In the genomic region with DNA sequence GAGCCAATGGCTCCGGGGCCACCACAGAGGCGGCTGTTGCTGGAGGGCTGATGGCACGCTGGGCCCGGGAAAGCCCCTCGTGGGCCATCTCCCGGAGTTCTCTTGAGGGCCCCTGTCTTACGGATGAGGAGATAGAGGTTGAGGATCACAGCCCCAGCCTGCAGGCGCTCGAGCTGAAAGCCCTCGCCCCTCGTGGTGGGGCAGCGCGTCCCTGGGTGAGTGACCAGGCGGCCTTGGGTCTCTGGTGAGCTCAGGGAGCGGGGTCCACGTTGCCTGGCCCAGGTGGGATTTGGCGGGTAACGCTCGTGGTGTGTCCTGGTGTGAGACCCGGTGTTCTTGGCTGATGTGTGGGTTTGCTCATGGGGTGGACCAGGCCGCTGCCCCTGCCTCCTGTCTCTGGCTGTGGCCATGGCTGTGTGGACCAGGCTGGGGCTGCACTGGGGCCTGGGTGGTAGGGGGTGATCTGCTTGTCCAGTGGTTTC, we compare ENCODE assay signal across 13 cellular contexts. TPM values are rescaled to one million over a fixed set of nuclear protein-coding genes. Genes with fewer than 3 reads are reported as not detected.
DNase-seq lines count a peak whose midpoint lies in the region; ATAC-seq, FAIRE-seq and TF ChIP-seq lines count a peak whose summit lies in the region.
"Had no signal": no experiment of that assay in that cellular context is flagged by ENCODE, and none has a peak within 500 bp of the region (broad histone marks: within the 10 kb centered on the region; RNA-seq: fewer than 3 reads in every experiment).

No MANE protein-coding gene starts in this region.

- no peak overlapping the region for H3K4me3 ChIP-seq in A549
- H3K4me3 ChIP-seq in Peyer's patch: no peak overlapping the region
- H3K4me3 ChIP-seq in esophagus squamous epithelium: no peak overlapping the region
- H3K4me3 ChIP-seq in psoas muscle: no peak overlapping the region
- no peak overlapping the region for H3K4me3 ChIP-seq in Karpas-422 (ENCODE audit: low read length)

- CTCF ChIA-PET in A549 (lab: Yijun Ruan, JAX): interaction anchor here (0.9 to 4.0 kb wide), 11 partner anchors 10 to 194 kb away, joined by 3 to 24 read pairs (median 6); no protein-coding TSS in a partner anchor

- H3K79me2 ChIP-seq in Karpas-422 (ENCODE audit: low read length): no peaks in the 10 kb centered on the region

- no peak for TF ChIP-seq EP300 in A549 (IDR thresholded peaks at IDR 0.05)

- DNase-seq in A549 (ENCODE audit: low read depth in 1 of 2, low spot score in 1 of 2) (no peak), Peyer's patch (no peak), esophagus squamous epithelium (lab: John Stamatoyannopoulos, UW) (no peak), psoas muscle (no peak), Karpas-422 (no peak), NCI-H510A (lab: John Stamatoyannopoulos, UW) (no peak), NCI-H146 (lab: John Stamatoyannopoulos, UW) (no peak), D341Med (ENCODE audit: low spot score) (no peak)
- DNase-seq: activated CD4-positive, alpha-beta T cell treated with anti-CD3 and anti-CD28 coated beads for 4 hours; activated T-cell treated with anti-CD3 and anti-CD28 coated beads, Interleukin-2, amount 50 U/mL, for 72 hours; effector memory CD8-positive, alpha-beta T cell; kidney; MM.1S had no signal

- no peaks in the 10 kb centered on the region for H3K36me3 ChIP-seq in Peyer's patch
- no peaks in the 10 kb centered on the region for H3K36me3 ChIP-seq in esophagus squamous epithelium
- H3K36me3 ChIP-seq in psoas muscle (ENCODE audit: insufficient read depth in 1 of 2, low read depth in 1 of 2): no peaks in the 10 kb centered on the region
- no peaks in the 10 kb centered on the region for H3K36me3 ChIP-seq in Karpas-422 (ENCODE audit: insufficient read depth, low read length)

- H3K4me2 ChIP-seq in A549 (peak overlapping the region; percentile 80), Karpas-422 (ENCODE audit: low read depth, low read length, poor library complexity, severe bottlenecking) (no peak overlapping the region)

- H3K4me1 ChIP-seq in A549 (peaks cover 33% of the 10 kb centered on the region), Peyer's patch (peaks cover 0 to 80% (median 13%) of the 10 kb centered on the region in 4 donors), esophagus squamous epithelium (peaks cover 74 to 96% (median 79%) of the 10 kb centered on the region in 3 donors), psoas muscle (peaks cover 83% of the 10 kb centered on the region), Karpas-422 (ENCODE audit: low read length) (no peaks in the 10 kb centered on the region)

- H4K20me1 ChIP-seq in Karpas-422 (ENCODE audit: insufficient read depth, low read depth, low read length): no peaks in the 10 kb centered on the region

- ATAC-seq in A549 (peak in 1 of 2 experiments; percentile 3; a peak in 1 of 6 replicates), psoas muscle (no peak)
- ATAC-seq: activated T-cell treated with anti-CD3 and anti-CD28 coated beads, Interleukin-2, amount 50 U/mL, for 72 hours; effector memory CD8-positive, alpha-beta T cell had no signal

- H3K9me2 ChIP-seq in Karpas-422 (replicated peaks; ENCODE audit: insufficient read depth, low read length): no peaks in the 10 kb centered on the region

- FAIRE-seq in A549 (lab: Jason Lieb, UNC): no peak
- FAIRE-seq: kidney had no signal

- no peaks in the 10 kb centered on the region for H3K27me3 ChIP-seq in Peyer's patch
- no peaks in the 10 kb centered on the region for H3K27me3 ChIP-seq in esophagus squamous epithelium
- no peaks in the 10 kb centered on the region for H3K27me3 ChIP-seq in psoas muscle (ENCODE audit: insufficient read depth in 3 of 3, low read length in 2 of 3)
- no peaks in the 10 kb centered on the region for H3K27me3 ChIP-seq in Karpas-422 (ENCODE audit: low read length)

- no peak overlapping the region for H3K9ac ChIP-seq in Karpas-422 (ENCODE audit: low read length)

- H3K27ac ChIP-seq in A549: peak overlapping the region; percentile 88 to 90
- peak overlapping the region in 3 of 4 donors; percentile 60 to 87 (median 85) for H3K27ac ChIP-seq in Peyer's patch
- peak overlapping the region; percentile 88 to 94 (median 92) for H3K27ac ChIP-seq in esophagus squamous epithelium
- H3K27ac ChIP-seq in psoas muscle: peak overlapping the region; percentile 91
- H3K27ac ChIP-seq in Karpas-422 (ENCODE audit: low read length): no peak overlapping the region

- TF ChIP-seq RAD21 in A549 (conservative IDR thresholded peaks at IDR 0.05 in 1 of 2, IDR thresholded peaks at IDR 0.05 in 1 of 2): no peak

- intact Hi-C loops in esophagus squamous epithelium (cut with DNase I) (loop anchor here (10.0 kb wide), 1 partner anchor 70 kb away; no protein-coding TSS in a partner anchor), psoas muscle (cut with DNase I) (loop anchor here in 1 of 2 donors (5.0 kb wide), 2 partner anchors 33 to 42 kb away; no protein-coding TSS in a partner anchor)

- WGBS in A549 (ENCODE audit: missing lambda C conversion rate): 91% methylated on average over 18 of the region's 21 CpGs
- WGBS in esophagus squamous epithelium, 2 donors: 78% methylated on average over 5 of the region's 21 CpGs; no CpG with 5 or more reads in 1 of the 2 donors
- 78 to 92% (median 79%) methylated on average over 20 to 21 of the region's 21 CpGs for WGBS in psoas muscle, 3 donors

- no peak overlapping the region for H2AFZ ChIP-seq in Karpas-422 (ENCODE audit: low read length)

- POLR2A ChIA-PET in A549 (lab: Yijun Ruan, JAX): no interaction called here

- TF ChIP-seq CTCF in A549 (IDR thresholded peaks at IDR 0.05): no peak
- no peak for TF ChIP-seq CTCF in Peyer's patch (IDR thresholded peaks at IDR 0.05)
- TF ChIP-seq CTCF in esophagus squamous epithelium (IDR thresholded peaks at IDR 0.05): no peak
- no peak for TF ChIP-seq CTCF in psoas muscle (IDR thresholded peaks at IDR 0.05)

- H3K9me3 ChIP-seq in A549: no peaks in the 10 kb centered on the region
- H3K9me3 ChIP-seq in Peyer's patch: no peaks in the 10 kb centered on the region
- H3K9me3 ChIP-seq in esophagus squamous epithelium: no peaks in the 10 kb centered on the region
- no peaks in the 10 kb centered on the region for H3K9me3 ChIP-seq in psoas muscle
- H3K9me3 ChIP-seq in Karpas-422 (ENCODE audit: low read length): no peaks in the 10 kb centered on the region

- TF ChIP-seq POLR2A in A549 (IDR thresholded peaks at IDR 0.05; ENCODE audit: low read length): no peak
- TF ChIP-seq POLR2A in Peyer's patch (IDR thresholded peaks at IDR 0.05): no peak
- TF ChIP-seq POLR2A in esophagus squamous epithelium (IDR thresholded peaks at IDR 0.05): no peak

TF ChIP-seq in A549, 52 proteins besides CTCF, POLR2A, EP300 and RAD21:
- TF ChIP-seq, protein P1, sequence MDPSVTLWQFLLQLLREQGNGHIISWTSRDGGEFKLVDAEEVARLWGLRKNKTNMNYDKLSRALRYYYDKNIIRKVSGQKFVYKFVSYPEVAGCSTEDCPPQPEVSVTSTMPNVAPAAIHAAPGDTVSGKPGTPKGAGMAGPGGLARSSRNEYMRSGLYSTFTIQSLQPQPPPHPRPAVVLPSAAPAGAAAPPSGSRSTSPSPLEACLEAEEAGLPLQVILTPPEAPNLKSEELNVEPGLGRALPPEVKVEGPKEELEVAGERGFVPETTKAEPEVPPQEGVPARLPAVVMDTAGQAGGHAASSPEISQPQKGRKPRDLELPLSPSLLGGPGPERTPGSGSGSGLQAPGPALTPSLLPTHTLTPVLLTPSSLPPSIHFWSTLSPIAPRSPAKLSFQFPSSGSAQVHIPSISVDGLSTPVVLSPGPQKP (IDR thresholded peaks at IDR 0.05; ENCODE audit: low read depth, low read length): no peak

RNA-seq across cellular contexts. Expression of a gene that starts 38.9 kb away (rescaled TPM):
- 6.6 and 10.2 TPM in 2 replicates for polyA plus RNA-seq in A549 (2011; rRNA removed)
- 16.7 and 21.8 TPM in 2 replicates for polyA plus RNA-seq in A549 (2012; cell fraction: cytosol; rRNA removed)
- 25.5 and 28.7 TPM in 2 replicates for polyA plus RNA-seq in A549 (2012; cell fraction: nucleus; rRNA removed)
- 22.0 to 23.9 TPM (median 22.5 TPM) in 3 replicates for polyA plus RNA-seq in A549 (2017; fragmentation: RNase III; extraction: RNeasy Plus Mini Kit Qiagen cat#74134 plus additional on column Dnase treatment)
- polyA minus RNA-seq in A549 (2011; rRNA and poly(A)+ RNA removed): 8.2 and 12.5 TPM in 2 replicates
- total RNA-seq in Peyer's patch: 10 to 100 TPM; 54.5 to 83.6 (median 65.4) TPM
- total RNA-seq in esophagus squamous epithelium: 10 to 100 TPM; 41.8 to 83.1 (median 50.4) TPM
- total RNA-seq in psoas muscle: 100 to 1,000 TPM in 3 of 4 donors, 10 to 100 TPM in 1; 84.3 to 192 (median 147) TPM
- 100 to 1,000 TPM in 1 of 3 donors, 10 to 100 TPM in 2; 37.7 to 156 (median 76.4) TPM for polyA plus RNA-seq in psoas muscle
- not detected in 2 replicates for total RNA-seq in Karpas-422 (2014; rRNA removed; shearing (Covaris generic); ENCODE audit: low replicate concordance)

Comparison
In these comparisons a context has a peak if more than half of its experiments do, and no peak if none do; other contexts are left out.
1. RNA of a gene that starts 38.9 kb away (total RNA-seq): 84.3 to 192 TPM in psoas muscle, 54.5 to 83.6 TPM in Peyer's patch and 41.8 to 83.1 TPM in esophagus squamous epithelium; not detected in Karpas-422; every median in the first group is over 10 times any median in the second.